Comparison of ENCODE assay signal across 4 cellular contexts in genomic region chr13:112007191-112007590, GRCh38. TPM values are rescaled to one million over a fixed set of nuclear protein-coding genes. Genes with fewer than 3 reads are reported as not detected.
"Had no signal": no experiment of that assay in that cellular context is flagged by ENCODE, and none has a peak within 500 bp of the region (broad histone marks: within the 10 kb centered on the region; RNA-seq: fewer than 3 reads in every experiment).

No MANE protein-coding gene starts in this region.

- H3K4me3 ChIP-seq: GM12878 had no signal

- ATAC-seq: GM12878 had no signal

- DNase-seq: GDM1, GF-D8 had no signal

RNA-seq across cellular contexts. Expression of gene SOX1, which starts 59.8 kb away (rescaled TPM):
- total RNA-seq: G401, GM12878 had no signal
- polyA plus RNA-seq: GM12878 had no signal
